20 cellular contexts compared by ENCODE assay signal in genomic region chr20:24764825-24765224, GRCh38.
"Had no signal": no experiment of that assay in that cellular context is flagged by ENCODE, and none has a peak within 500 bp of the region (broad histone marks: within the 10 kb centered on the region; RNA-seq: fewer than 3 reads in every experiment).

No MANE protein-coding gene starts in this region.

- H3K4me3 ChIP-seq: breast epithelium, gastrocnemius medialis, heart left ventricle, lower lobe of right lung, ovary had no signal

- H3K4me1 ChIP-seq: breast epithelium, gastrocnemius medialis, heart left ventricle, lower lobe of right lung had no signal

- H3K27me3 ChIP-seq: gastrocnemius medialis, ovary had no signal

- H3K27ac ChIP-seq: breast epithelium, gastrocnemius medialis, heart left ventricle, lower lobe of right lung, ovary, WERI-Rb-1 had no signal

- DNase-seq: activated CD4-positive, alpha-beta T cell treated with anti-CD3 and anti-CD28 coated beads for 4 hours; activated naive CD4-positive, alpha-beta T cell treated with Interleukin-2 at 50 U/mL for 16 hours; anterior cingulate cortex; cerebellar nuclear complex; dermis blood vessel endothelial cell; gastrocnemius medialis; immature natural killer cell; left cardiac atrium; lower lobe of right lung; stimulated activated CD4-positive, alpha-beta T cell treated with anti-CD3 and anti-CD28 coated beads, Interleukin-2, amount 100 ng/mL, for 48 hours; stimulated activated naive CD4-positive, alpha-beta T cell; substantia nigra; T-helper 17 cell; trophoblast cell; WERI-Rb-1 had no signal

- H3K27ac Mint-ChIP-seq: activated T-helper 17 cell treated with anti-CD3 and anti-CD28 coated beads, Interleukin-2, amount 50 U/mL, for 72 hours; immature natural killer cell; mesothelial cell of epicardium; T-helper 17 cell had no signal

- H3K4me1 Mint-ChIP-seq: activated T-helper 17 cell treated with anti-CD3 and anti-CD28 coated beads, Interleukin-2, amount 50 U/mL, for 72 hours; T-helper 17 cell had no signal

- H3K36me3 Mint-ChIP-seq: immature natural killer cell, mesothelial cell of epicardium had no signal

- H3K36me3 ChIP-seq: breast epithelium, gastrocnemius medialis, heart left ventricle, lower lobe of right lung, ovary, WERI-Rb-1 had no signal

- H3K9me3 Mint-ChIP-seq: activated T-helper 17 cell treated with anti-CD3 and anti-CD28 coated beads, Interleukin-2, amount 50 U/mL, for 72 hours; immature natural killer cell had no signal

- ATAC-seq: activated T-helper 17 cell treated with anti-CD3 and anti-CD28 coated beads, Interleukin-2, amount 50 U/mL, for 72 hours; gastrocnemius medialis; heart left ventricle; left cardiac atrium; lower lobe of right lung; T-helper 17 cell had no signal

- H3K9me3 ChIP-seq: breast epithelium, ovary had no signal

- H3K4me3 Mint-ChIP-seq: activated T-helper 17 cell treated with anti-CD3 and anti-CD28 coated beads, Interleukin-2, amount 50 U/mL, for 72 hours; immature natural killer cell; mesothelial cell of epicardium; T-helper 17 cell had no signal
